8 cellular contexts compared by ENCODE assay signal in the genomic region with DNA sequence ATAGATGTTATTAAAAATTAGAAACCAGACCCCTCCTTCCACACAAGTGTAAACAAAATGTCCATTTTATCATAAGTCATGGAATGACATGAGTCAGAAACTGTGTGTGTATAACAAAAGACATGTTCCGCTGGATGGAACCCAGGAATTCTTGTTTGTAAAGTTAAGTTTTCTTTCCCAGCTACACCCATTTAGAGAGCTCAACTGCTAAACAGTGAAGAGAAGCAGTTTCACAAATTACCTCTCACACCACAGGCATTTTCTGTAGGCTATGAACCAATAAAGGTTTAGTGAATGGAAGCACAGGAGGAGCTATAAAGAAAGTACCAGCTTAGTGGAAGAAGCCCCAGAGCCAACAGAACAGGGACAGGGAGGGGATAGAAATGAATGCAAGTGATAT. TPM values are rescaled to one million over a fixed set of nuclear protein-coding genes. Genes with fewer than 3 reads are reported as not detected.
DNase-seq lines count a peak whose midpoint lies in the region; ATAC-seq, FAIRE-seq and TF ChIP-seq lines count a peak whose summit lies in the region.
"Not testable (repeated sequence)": the region's sequence is repeated elsewhere in the genome, so short reads cannot be mapped to it uniquely, and the experiment has no call there.

No MANE protein-coding gene starts in this region.

- H3K36me3 ChIP-seq in gastroesophageal sphincter = not testable (repeated sequence)

- H3K4me1 Mint-ChIP-seq in activated naive CD8-positive, alpha-beta T cell (ENCODE audit: low read depth) = peaks cover 60% of the 10 kb centered on the region

- not testable (repeated sequence) for H3K27me3 ChIP-seq in gastroesophageal sphincter

- not testable (repeated sequence) for H3K27me3 Mint-ChIP-seq in activated naive CD8-positive, alpha-beta T cell

- not testable (repeated sequence) for TF ChIP-seq CTCF in 22Rv1 (IDR thresholded peaks at IDR 0.05); gastroesophageal sphincter (IDR thresholded peaks at IDR 0.05)

- not testable (repeated sequence) for H3K36me3 Mint-ChIP-seq in activated naive CD8-positive, alpha-beta T cell

- TF ChIP-seq EP300 in gastroesophageal sphincter (IDR thresholded peaks at IDR 0.05) = not testable (repeated sequence)

- WGBS in gastroesophageal sphincter (ENCODE audit: low coverage in 1 of 2), 2 donors = 25 to 40% methylated on average over 1 of the region's 1 CpG

- DNase-seq in GM03348 (ENCODE audit: low spot score) (peak; percentile 17), RCC 7860 (ENCODE audit: low spot score) (peak; percentile 64), dedifferentiated amniotic fluid mesenchymal stem cell (ENCODE audit: extremely low spot score) (peak; percentile 83), lung microvascular endothelial cell (ENCODE audit: low read depth in 2 of 2) (peak; percentile 68 to 76), skeletal muscle cell (ENCODE audit: low read depth) (peak; percentile 32)

- peak; percentile 91 for FAIRE-seq in RCC 7860 (lab: Jason Lieb, UNC)

- H3K9me3 ChIP-seq in gastroesophageal sphincter = not testable (repeated sequence)

- H3K27ac ChIP-seq in 22Rv1 (peak overlapping the region; percentile 67), gastroesophageal sphincter (peak overlapping the region in 3 of 4 donors; percentile 4 to 61 (median 59))

- H3K4me3 ChIP-seq in gastroesophageal sphincter; skeletal muscle cell (ENCODE audit: low read depth, low read length): not testable (repeated sequence)

- H3K4me3 Mint-ChIP-seq in activated naive CD8-positive, alpha-beta T cell = peak overlapping the region; percentile 70

- H3K4me1 ChIP-seq in gastroesophageal sphincter = peaks cover 12 to 49% (median 17%) of the 10 kb centered on the region in 3 donors

- ATAC-seq in gastroesophageal sphincter = peak; percentile 50

- not testable (repeated sequence) for TF ChIP-seq POLR2A in gastroesophageal sphincter (IDR thresholded peaks at IDR 0.05)

- not testable (repeated sequence) for H3K9me3 Mint-ChIP-seq in activated naive CD8-positive, alpha-beta T cell (ENCODE audit: low read depth)

- peak overlapping the region; percentile 82 for H3K27ac Mint-ChIP-seq in activated naive CD8-positive, alpha-beta T cell

RNA-seq across cellular contexts. Expression of a gene that starts 12.4 kb away (rescaled TPM):
- total RNA-seq in gastroesophageal sphincter (100 to 1,000 TPM; 155 to 214 (median 155) TPM), lung microvascular endothelial cell (141 and 146 TPM in 2 replicates)

RNA-seq across cellular contexts. Expression of a gene that starts 12.8 kb away (rescaled TPM):
- total RNA-seq in gastroesophageal sphincter (10 to 100 TPM; 21.2 to 31.0 (median 26.6) TPM), lung microvascular endothelial cell (14.6 and 19.2 TPM in 2 replicates)

Comparison
In these comparisons a context has a peak if more than half of its experiments do, and no peak if none do; other contexts are left out.
1. DNase-seq: peak in every context shown above with its lines; median percentile 83 in dedifferentiated amniotic fluid mesenchymal stem cell; 72 in lung microvascular endothelial cell; 64 in RCC 7860; 32 in skeletal muscle cell; 17 in GM03348.